Comparison of ENCODE assay signal across 1 cellular context in the genomic region with DNA sequence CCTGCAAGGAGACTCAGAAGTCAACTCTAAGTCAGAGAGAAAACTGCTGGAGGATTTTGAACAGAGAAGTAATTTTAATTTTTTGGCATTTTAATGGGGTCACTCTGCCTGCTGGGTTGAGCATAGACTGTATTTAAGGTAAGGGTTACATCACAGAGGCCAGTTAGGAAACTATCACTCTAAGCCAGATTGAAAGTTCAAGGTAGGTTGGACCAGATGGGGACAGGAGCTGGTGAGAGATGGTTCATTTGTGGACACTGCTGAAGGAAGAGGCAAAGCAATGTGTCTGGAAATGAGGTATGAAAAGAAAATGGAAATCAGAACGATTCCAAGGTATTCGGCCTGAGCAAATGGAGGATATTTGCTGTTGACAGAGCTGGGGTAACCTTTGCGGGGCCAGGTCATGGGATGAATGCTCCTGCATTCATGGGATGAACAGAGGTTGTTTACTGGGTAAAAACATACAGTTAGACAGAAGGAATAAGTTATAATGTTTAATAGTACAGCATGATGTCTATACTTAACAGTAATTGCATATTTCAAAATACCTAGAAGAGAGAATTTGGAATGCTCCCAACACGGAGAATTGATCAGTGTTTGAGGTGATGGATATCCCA.
TF ChIP-seq lines count a peak whose summit lies in the region.

No MANE protein-coding gene starts in this region.

TF ChIP-seq in A549, 52 proteins besides CTCF, POLR2A, EP300 and RAD21:
- TF ChIP-seq CBX2 (IDR thresholded peaks at IDR 0.05; ENCODE audit: borderline replicate concordance, low read depth) (no peak), JUNB (IDR thresholded peaks at IDR 0.05) (no peak), KDM1A (IDR thresholded peaks at IDR 0.05; ENCODE audit: low read depth) (no peak)
- TF ChIP-seq, protein P1, sequence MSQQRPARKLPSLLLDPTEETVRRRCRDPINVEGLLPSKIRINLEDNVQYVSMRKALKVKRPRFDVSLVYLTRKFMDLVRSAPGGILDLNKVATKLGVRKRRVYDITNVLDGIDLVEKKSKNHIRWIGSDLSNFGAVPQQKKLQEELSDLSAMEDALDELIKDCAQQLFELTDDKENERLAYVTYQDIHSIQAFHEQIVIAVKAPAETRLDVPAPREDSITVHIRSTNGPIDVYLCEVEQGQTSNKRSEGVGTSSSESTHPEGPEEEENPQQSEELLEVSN (IDR thresholded peaks at IDR 0.05; ENCODE audit: borderline replicate concordance, low read depth), result no peak
- TF ChIP-seq, protein P2, sequence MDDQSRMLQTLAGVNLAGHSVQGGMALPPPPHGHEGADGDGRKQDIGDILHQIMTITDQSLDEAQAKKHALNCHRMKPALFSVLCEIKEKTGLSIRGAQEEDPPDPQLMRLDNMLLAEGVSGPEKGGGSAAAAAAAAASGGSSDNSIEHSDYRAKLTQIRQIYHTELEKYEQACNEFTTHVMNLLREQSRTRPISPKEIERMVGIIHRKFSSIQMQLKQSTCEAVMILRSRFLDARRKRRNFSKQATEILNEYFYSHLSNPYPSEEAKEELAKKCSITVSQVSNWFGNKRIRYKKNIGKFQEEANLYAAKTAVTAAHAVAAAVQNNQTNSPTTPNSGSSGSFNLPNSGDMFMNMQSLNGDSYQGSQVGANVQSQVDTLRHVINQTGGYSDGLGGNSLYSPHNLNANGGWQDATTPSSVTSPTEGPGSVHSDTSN (IDR thresholded peaks at IDR 0.05), result no peak
